Comparison of ENCODE assay signal across 10 cellular contexts in the genomic region with DNA sequence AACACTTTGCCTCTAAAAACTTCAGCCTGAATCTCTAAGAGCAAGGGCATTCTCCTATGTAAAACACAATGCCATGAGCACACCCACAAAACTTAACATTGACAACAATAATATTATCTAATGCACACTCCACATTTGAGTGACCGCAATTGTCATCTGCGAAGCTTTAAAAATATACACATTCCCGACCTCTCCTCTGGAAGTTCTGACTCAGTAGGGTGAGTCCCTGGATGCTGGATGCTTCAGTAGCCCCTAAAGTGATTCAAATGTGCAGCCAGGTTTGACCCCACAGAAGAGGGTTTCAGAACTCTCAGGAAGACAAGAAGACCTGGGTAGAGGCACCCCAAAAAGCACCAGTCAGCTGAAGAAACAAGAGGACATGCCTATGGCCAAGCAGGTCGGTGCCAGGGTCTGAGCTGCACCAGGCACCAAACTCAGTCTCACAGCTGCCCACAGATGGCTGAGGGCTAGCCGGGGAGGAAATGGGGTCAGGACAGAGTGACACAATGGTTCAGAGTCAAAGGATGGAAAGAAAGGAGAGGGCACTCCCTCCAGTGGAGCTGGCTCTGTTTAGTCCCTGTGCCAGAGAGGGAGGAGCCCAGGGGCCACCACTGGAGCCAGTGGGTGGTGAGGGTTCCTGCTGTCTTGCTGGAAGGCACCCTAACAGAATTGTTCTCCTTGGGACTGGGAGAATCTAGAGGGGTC. TPM values are rescaled to one million over a fixed set of nuclear protein-coding genes. Genes with fewer than 3 reads are reported as not detected.
A peak's percentile ranks its signal among the peaks of the same experiment; 100 is the strongest.
DNase-seq lines count a peak whose midpoint lies in the region; ATAC-seq lines count a peak whose summit lies in the region.
"Had no signal": no experiment of that assay in that cellular context is flagged by ENCODE, and none has a peak within 500 bp of the region (broad histone marks: within the 10 kb centered on the region; RNA-seq: fewer than 3 reads in every experiment).

No MANE protein-coding gene starts in this region.

- no peak overlapping the region for H3K4me3 Mint-ChIP-seq in activated T-helper 17 cell treated with anti-CD3 and anti-CD28 coated beads, Interleukin-2, amount 50 U/mL, for 72 hours

- peaks cover 59% of the 10 kb centered on the region for H3K4me1 Mint-ChIP-seq in activated T-helper 17 cell treated with anti-CD3 and anti-CD28 coated beads, Interleukin-2, amount 50 U/mL, for 72 hours

- H3K27me3 Mint-ChIP-seq in activated T-helper 17 cell treated with anti-CD3 and anti-CD28 coated beads, Interleukin-2, amount 50 U/mL, for 72 hours, result no peaks in the 10 kb centered on the region

- H3K27ac Mint-ChIP-seq in activated T-helper 17 cell treated with anti-CD3 and anti-CD28 coated beads, Interleukin-2, amount 50 U/mL, for 72 hours, result peak overlapping the region; percentile 75

- ATAC-seq in activated T-helper 17 cell treated with anti-CD3 and anti-CD28 coated beads, Interleukin-2, amount 50 U/mL, for 72 hours (replicated peaks), result peak; percentile 9
- ATAC-seq in HG03565 (IDR thresholded peaks at IDR 0.05; ENCODE audit: unreplicated experiment), result no peak

- H3K36me3 Mint-ChIP-seq in activated T-helper 17 cell treated with anti-CD3 and anti-CD28 coated beads, Interleukin-2, amount 50 U/mL, for 72 hours (ENCODE audit: low read depth), result peaks cover 6% of the 10 kb centered on the region

- H3K9me3 Mint-ChIP-seq in activated T-helper 17 cell treated with anti-CD3 and anti-CD28 coated beads, Interleukin-2, amount 50 U/mL, for 72 hours, result no peaks in the 10 kb centered on the region

- intact Hi-C loops in posterior cingulate gyrus (cut with DNase I), result no loop called here

- DNase-seq in EL (peak; percentile 10), iris pigment epithelial cell (ENCODE audit: low read depth) (peak; percentile 10), posterior cingulate gyrus (peak in 9 of 10 donors; percentile 57 to 97 (median 71)), KG1 (lab: John Stamatoyannopoulos, UW) (no peak), AG08396 (ENCODE audit: low spot score) (no peak)
- DNase-seq in stimulated activated CD8-positive, alpha-beta memory T cell treated with anti-CD3 and anti-CD28 coated beads, Interleukin-4, amount 100 ng/mL, for 48 hours, result no peak
- DNase-seq: COR-L47, NCI-H345 had no signal

RNA-seq across cellular contexts. Expression of a gene that starts 17.4 kb away (rescaled TPM):
- total RNA-seq in activated T-helper 17 cell treated with anti-CD3 and anti-CD28 coated beads, Interleukin-2, amount 50 U/mL, for 72 hours, result 10 to 100 TPM; 31.0 to 67.6 TPM

RNA-seq across cellular contexts. Expression of a gene that starts 39.0 kb away (rescaled TPM):
- total RNA-seq in activated T-helper 17 cell treated with anti-CD3 and anti-CD28 coated beads, Interleukin-2, amount 50 U/mL, for 72 hours, result 100 to 1,000 TPM in 1 of 2 donors, 10 to 100 TPM in 1; 71.3 to 130 TPM

Comparison
In these comparisons a context has a peak if more than half of its experiments do, and no peak if none do; other contexts are left out.
1. DNase-seq: peak in EL (single experiment), iris pigment epithelial cell (single experiment) and posterior cingulate gyrus (9 of 10); none in stimulated activated CD8-positive, alpha-beta memory T cell treated with anti-CD3 and anti-CD28 coated beads, Interleukin-4, amount 100 ng/mL, for 48 hours (single experiment), KG1 (single experiment) and AG08396 (single experiment).